Comparison of ENCODE assay signal across 8 cellular contexts in genomic region chr19:14505488-14506239, GRCh38. TPM values are rescaled to one million over a fixed set of nuclear protein-coding genes. Genes with fewer than 3 reads are reported as not detected.
DNase-seq lines count a peak whose midpoint lies in the region; ATAC-seq and TF ChIP-seq lines count a peak whose summit lies in the region.

No MANE protein-coding gene starts in this region.

- H3K9ac ChIP-seq in iPS-15b (ENCODE audit: low read depth, low read length): peak overlapping the region; percentile 16

- TF ChIP-seq CTCF in C4-2B (conservative IDR thresholded peaks at IDR 0.05) (peak; percentile 94), HFF-Myc (IDR thresholded peaks at IDR 0.05; ENCODE audit: low read depth, low read length, missing control alignments) (peak; percentile 90)

- no peaks in the 10 kb centered on the region for H3K27me3 Mint-ChIP-seq in activated naive CD8-positive, alpha-beta T cell treated with anti-CD3 and anti-CD28 coated beads, Interleukin-2, amount 50 U/mL, for 24 hours

- no peaks in the 10 kb centered on the region for H3K4me1 ChIP-seq in iPS-15b (ENCODE audit: control insufficient read depth, insufficient read depth, low read length)

- no peaks in the 10 kb centered on the region for H3K36me3 Mint-ChIP-seq in activated naive CD8-positive, alpha-beta T cell treated with anti-CD3 and anti-CD28 coated beads, Interleukin-2, amount 50 U/mL, for 24 hours (ENCODE audit: low read depth)

- H3K27ac ChIP-seq in C4-2B: no peak overlapping the region

- no peaks in the 10 kb centered on the region for H3K36me3 ChIP-seq in iPS-15b (ENCODE audit: control insufficient read depth, insufficient read depth, low read length)

- DNase-seq in HFF-Myc (ENCODE audit: extremely low read depth, low read depth): no peak
- peak; percentile 39 to 66 (median 59) for DNase-seq in T-helper 1 cell
- peak; percentile 84 for DNase-seq in activated naive CD8-positive, alpha-beta T cell treated with anti-CD3 and anti-CD28 coated beads, Interleukin-2, amount 50 U/mL, for 24 hours
- DNase-seq in stimulated activated CD4-positive, alpha-beta T cell treated with anti-CD3 and anti-CD28 coated beads, Interleukin-2, amount 100 ng/mL, for 4 hours (ENCODE audit: low read depth): peak; percentile 53
- DNase-seq in mesenteric fat pad (ENCODE audit: low spot score): no peak

- H3K27ac Mint-ChIP-seq in activated naive CD8-positive, alpha-beta T cell treated with anti-CD3 and anti-CD28 coated beads, Interleukin-2, amount 50 U/mL, for 24 hours: no peak overlapping the region

- ATAC-seq in activated naive CD8-positive, alpha-beta T cell treated with anti-CD3 and anti-CD28 coated beads, Interleukin-2, amount 50 U/mL, for 24 hours: peak; percentile 68
- ATAC-seq in HG03442 (IDR thresholded peaks at IDR 0.05; ENCODE audit: unreplicated experiment): no peak

- H3K9me3 ChIP-seq in iPS-15b (ENCODE audit: control insufficient read depth, insufficient read depth, low read length): no peaks in the 10 kb centered on the region

- no peaks in the 10 kb centered on the region for H3K27me3 ChIP-seq in iPS-15b (ENCODE audit: control insufficient read depth, insufficient read depth, low read length)

- no peaks in the 10 kb centered on the region for H3K9me3 Mint-ChIP-seq in activated naive CD8-positive, alpha-beta T cell treated with anti-CD3 and anti-CD28 coated beads, Interleukin-2, amount 50 U/mL, for 24 hours

- H3K4me3 ChIP-seq in HFF-Myc (replicated peaks; ENCODE audit: low read depth, low read length) (no peak overlapping the region), iPS-15b (ENCODE audit: low read depth, low read length) (no peak overlapping the region)

- H3K4me1 Mint-ChIP-seq in activated naive CD8-positive, alpha-beta T cell treated with anti-CD3 and anti-CD28 coated beads, Interleukin-2, amount 50 U/mL, for 24 hours: peaks cover 50% of the 10 kb centered on the region

- H3K4me3 Mint-ChIP-seq in activated naive CD8-positive, alpha-beta T cell treated with anti-CD3 and anti-CD28 coated beads, Interleukin-2, amount 50 U/mL, for 24 hours: no peak overlapping the region

RNA-seq across cellular contexts. Expression of gene GIPC1, which starts 9.7 kb away (rescaled TPM):
- total RNA-seq in mesenteric fat pad: 75.7 TPM

RNA-seq across cellular contexts. Expression of gene DNAJB1, which starts 12.5 kb away (rescaled TPM):
- 111 TPM for total RNA-seq in mesenteric fat pad

RNA-seq across cellular contexts. Expression of gene TECR, which starts 23.7 kb away (rescaled TPM):
- 119 TPM for total RNA-seq in mesenteric fat pad

RNA-seq across cellular contexts. Expression of gene PTGER1, which starts 30.5 kb away (rescaled TPM):
- total RNA-seq in mesenteric fat pad: 0.55 TPM

Comparison
In these comparisons a context has a peak if more than half of its experiments do, and no peak if none do; other contexts are left out.
1. DNase-seq: peak in T-helper 1 cell (5 of 5), activated naive CD8-positive, alpha-beta T cell treated with anti-CD3 and anti-CD28 coated beads, Interleukin-2, amount 50 U/mL, for 24 hours (single experiment) and stimulated activated CD4-positive, alpha-beta T cell treated with anti-CD3 and anti-CD28 coated beads, Interleukin-2, amount 100 ng/mL, for 4 hours (single experiment); none in HFF-Myc (single experiment) and mesenteric fat pad (single experiment).